In the genomic region with DNA sequence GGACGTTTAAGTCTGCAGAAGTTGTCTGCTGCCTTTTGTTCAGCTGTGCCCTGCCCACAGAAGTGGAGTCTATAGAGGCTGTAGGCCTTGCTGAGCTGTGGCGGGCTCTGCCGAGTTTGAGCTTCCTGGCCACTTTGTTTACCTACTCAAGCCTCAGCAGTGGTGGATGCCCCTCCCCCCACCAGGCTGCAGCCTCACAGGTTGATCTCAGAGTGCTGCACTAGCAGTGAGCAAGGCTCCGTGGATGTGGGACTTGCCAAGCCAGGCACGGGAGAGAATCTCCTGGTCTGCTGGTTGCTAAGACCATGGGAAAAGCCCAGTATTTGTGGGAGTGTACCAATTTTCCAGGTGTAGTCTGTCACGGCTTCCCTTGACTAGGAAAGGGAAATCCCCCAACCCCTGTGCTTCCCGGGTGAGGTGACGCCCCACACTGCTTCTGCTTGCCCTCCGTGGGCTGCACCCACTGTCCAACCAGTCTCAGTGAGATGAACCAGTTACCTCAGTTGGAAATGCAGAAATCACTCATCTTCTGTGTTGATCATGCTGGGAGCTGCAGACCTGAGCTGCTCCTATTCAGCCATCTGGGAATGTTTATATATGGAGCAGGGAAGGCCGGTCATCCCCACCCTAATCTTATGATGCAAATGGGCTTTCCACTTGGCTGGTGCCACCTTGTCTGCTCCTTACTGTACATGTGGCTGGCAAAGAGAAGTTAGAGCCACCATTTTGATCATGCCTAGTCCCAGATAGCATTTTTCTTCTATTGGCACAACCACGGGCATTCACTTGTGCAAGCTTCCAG, we compare ENCODE assay signal across 11 cellular contexts.
DNase-seq lines count a peak whose midpoint lies in the region; ATAC-seq and TF ChIP-seq lines count a peak whose summit lies in the region.
"Had no signal": no experiment of that assay in that cellular context is flagged by ENCODE, and none has a peak within 500 bp of the region (broad histone marks: within the 10 kb centered on the region; RNA-seq: fewer than 3 reads in every experiment).

No MANE protein-coding gene starts in this region.

- peaks cover 23 to 24% of the 10 kb centered on the region in 2 experiments for H3K9me3 Mint-ChIP-seq in H9
- peaks cover 14% of the 10 kb centered on the region for H3K9me3 Mint-ChIP-seq in WTC11
- peaks cover 0 to 9% (median 0%) of the 10 kb centered on the region in 11 donors for H3K9me3 Mint-ChIP-seq in naive thymus-derived CD4-positive, alpha-beta T cell

- no CpG with 5 or more reads among the region's 11 CpGs for WGBS in H9 (ENCODE audit: extremely low coverage, insufficient read length, low lambda C conversion rate)

- no peak overlapping the region for H4K8ac ChIP-seq in H9 (replicated peaks; ENCODE audit: insufficient read length, low read depth, low read length)

- H3K4me3 ChIP-seq in naive thymus-derived CD4-positive, alpha-beta T cell (ENCODE audit: low read length): no peak overlapping the region
- no peak overlapping the region for H3K4me3 ChIP-seq in Karpas-422 (ENCODE audit: low read length)

- H3K27ac ChIP-seq in H9 (ENCODE audit: insufficient read length, low read depth, low read length) (no peak overlapping the region), Karpas-422 (ENCODE audit: low read length) (no peak overlapping the region)
- no peak overlapping the region for H3K27ac ChIP-seq in naive thymus-derived CD4-positive, alpha-beta T cell (ENCODE audit: low read depth, low read length)

- H3K27me3 Mint-ChIP-seq in H9 (ENCODE audit: low read depth) (peaks cover 5% of the 10 kb centered on the region; the same call in 1 of the 2 replicates), WTC11 (ENCODE audit: low read depth) (peaks cover 23% of the 10 kb centered on the region)
- peaks cover 0 to 21% (median 0%) of the 10 kb centered on the region in 5 donors for H3K27me3 Mint-ChIP-seq in naive thymus-derived CD4-positive, alpha-beta T cell

- POLR2A ChIA-PET in WTC11 (lab: Charles Lee): no interaction called here
- POLR2A ChIA-PET in naive thymus-derived CD4-positive, alpha-beta T cell (lab: Charles Lee): no interaction called here

- H4K20me1 ChIP-seq in H9 (ENCODE audit: control insufficient read depth, insufficient read depth, insufficient read length) (no peaks in the 10 kb centered on the region), Karpas-422 (ENCODE audit: insufficient read depth, low read depth, low read length) (no peaks in the 10 kb centered on the region)

- H2AFZ ChIP-seq in H9 (ENCODE audit: low read length) (peak overlapping the region; percentile 18), Karpas-422 (ENCODE audit: low read length) (no peak overlapping the region)

- H2BK120ac ChIP-seq in H9 (ENCODE audit: low read depth, low read length, poor library complexity, severe bottlenecking): no peak overlapping the region

- intact Hi-C loops in naive thymus-derived CD4-positive, alpha-beta T cell (cut with micrococcal nuclease): no loop called here
- intact Hi-C loops in left ventricle myocardium superior (cut with micrococcal nuclease): no loop called here

- DNase-seq in NCI-H187 (lab: John Stamatoyannopoulos, UW) (peak; percentile 19 to 32), NCI-H187 treated with DMSO at 0.1 percent for 48 hours (lab: John Stamatoyannopoulos, UW) (no peak), H9 (peak; percentile 73), WTC11 (ENCODE audit: low spot score) (peak; percentile 62), Karpas-422 (no peak), left ventricle myocardium superior (no peak)
- DNase-seq in naive thymus-derived CD4-positive, alpha-beta T cell: peak in 7 of 9 donors; percentile 18 to 55 (median 41)
- DNase-seq: head of caudate nucleus, NCI-H1092 treated with DMSO at 0.1 percent for 48 hours had no signal

- CTCF ChIA-PET in WTC11 (lab: Charles Lee): interaction anchor here (1.0 to 1.6 kb wide), 4 partner anchors 19 to 191 kb away, joined by 3 to 10 read pairs (median 3); no protein-coding TSS in a partner anchor
- CTCF ChIA-PET in naive thymus-derived CD4-positive, alpha-beta T cell (lab: Charles Lee): no interaction called here

- H3K4me2 ChIP-seq in H9 (ENCODE audit: insufficient read depth, insufficient read length, low read length) (no peak overlapping the region), Karpas-422 (ENCODE audit: low read depth, low read length, poor library complexity, severe bottlenecking) (no peak overlapping the region)

- no peaks in the 10 kb centered on the region for H3K27me3 ChIP-seq in H9 (ENCODE audit: insufficient read depth, low read length)
- H3K27me3 ChIP-seq in naive thymus-derived CD4-positive, alpha-beta T cell (ENCODE audit: control insufficient read depth in 2 of 2, insufficient read depth in 2 of 2, low read length in 2 of 2): no peaks in the 10 kb centered on the region
- no peaks in the 10 kb centered on the region for H3K27me3 ChIP-seq in Karpas-422 (ENCODE audit: low read length)

- no peaks in the 10 kb centered on the region for H3K79me1 ChIP-seq in H9 (ENCODE audit: insufficient read depth, low read depth, low read length, poor library complexity, severe bottlenecking)

- H4K5ac ChIP-seq in H9 (ENCODE audit: insufficient read length, low read depth, low read length): no peak overlapping the region

- H3K27ac Mint-ChIP-seq in H9 (peak overlapping the region in 2 of 3 experiments; percentile 46 to 61; a peak in 4 of 7 replicates), WTC11 (peak overlapping the region; percentile 40)
- peak overlapping the region in 5 of 9 donors; percentile 34 to 45 (median 41) for H3K27ac Mint-ChIP-seq in naive thymus-derived CD4-positive, alpha-beta T cell
- H3K27ac Mint-ChIP-seq: mesothelial cell of epicardium had no signal

- TF ChIP-seq CTCF in H9 (conservative IDR thresholded peaks at IDR 0.05) (no peak), WTC11 (IDR thresholded peaks at IDR 0.05) (no peak)

- no peaks in the 10 kb centered on the region for H3K9me2 ChIP-seq in Karpas-422 (replicated peaks; ENCODE audit: insufficient read depth, low read length)

- H4K91ac ChIP-seq in H9 (ENCODE audit: insufficient read length, low read depth, low read length): no peak overlapping the region

- no peak overlapping the region for H2BK12ac ChIP-seq in H9 (ENCODE audit: insufficient read length, low read depth, low read length)

- H3K79me2 ChIP-seq in H9 (ENCODE audit: insufficient read depth, low read length) (no peaks in the 10 kb centered on the region), Karpas-422 (ENCODE audit: low read length) (no peaks in the 10 kb centered on the region)

- no peaks in the 10 kb centered on the region for H3K23me2 ChIP-seq in H9 (ENCODE audit: insufficient read length, low read depth, low read length, poor library complexity, severe bottlenecking)

- H3K4me1 Mint-ChIP-seq in H9 (peaks cover 30 to 42% of the 10 kb centered on the region in 2 experiments), WTC11 (peaks cover 46% of the 10 kb centered on the region)
- peaks cover 5 to 26% (median 23%) of the 10 kb centered on the region in 7 donors for H3K4me1 Mint-ChIP-seq in naive thymus-derived CD4-positive, alpha-beta T cell

- H3K4me3 Mint-ChIP-seq in H9 (no peak overlapping the region), WTC11 (no peak overlapping the region)
- peak overlapping the region in 5 of 10 donors; percentile 26 to 59 (median 32) for H3K4me3 Mint-ChIP-seq in naive thymus-derived CD4-positive, alpha-beta T cell
- H3K4me3 Mint-ChIP-seq: mesothelial cell of epicardium had no signal

- no peaks in the 10 kb centered on the region for H3K36me3 ChIP-seq in naive thymus-derived CD4-positive, alpha-beta T cell (ENCODE audit: control insufficient read depth in 2 of 3, insufficient read depth in 3 of 3, low read length in 3 of 3)
- H3K36me3 ChIP-seq in Karpas-422 (ENCODE audit: insufficient read depth, low read length): no peaks in the 10 kb centered on the region

- H3K4ac ChIP-seq in H9 (ENCODE audit: low read depth, low read length): no peak overlapping the region

- ATAC-seq in WTC11 (peak; percentile 44), HG03039 (IDR thresholded peaks at IDR 0.05; ENCODE audit: unreplicated experiment) (no peak), left ventricle myocardium superior (no peak)
- ATAC-seq in naive thymus-derived CD4-positive, alpha-beta T cell: no peak

- H3K23ac ChIP-seq in H9 (ENCODE audit: insufficient read length, low read depth, low read length): no peak overlapping the region

- peaks cover 0 to 14% (median 2%) of the 10 kb centered on the region in 3 experiments; a peak in 5 of 7 replicates for H3K36me3 Mint-ChIP-seq in H9 (ENCODE audit: insufficient read depth in 1 of 3, low read depth in 3 of 3)
- no peaks in the 10 kb centered on the region; the same call in 1 of the 2 replicates for H3K36me3 Mint-ChIP-seq in WTC11
- peaks cover 0 to 2% (median 0%) of the 10 kb centered on the region in 5 donors for H3K36me3 Mint-ChIP-seq in naive thymus-derived CD4-positive, alpha-beta T cell

- H3T11ph ChIP-seq in H9 (ENCODE audit: low read length): no peak overlapping the region

- H3K14ac ChIP-seq in H9 (ENCODE audit: insufficient read depth, low read length): 0 out of 2 replicates have a peak overlapping the region, but pooled peaks have one; percentile 63

- peaks cover 7% of the 10 kb centered on the region; the same call in 1 of the 2 replicates for H3K4me1 ChIP-seq in H9 (ENCODE audit: insufficient read depth, low read length)
- peaks cover 0 to 9% of the 10 kb centered on the region in 2 donors for H3K4me1 ChIP-seq in naive thymus-derived CD4-positive, alpha-beta T cell (ENCODE audit: control insufficient read depth in 2 of 2, insufficient read depth in 2 of 2, low read length in 2 of 2)
- peaks cover 32% of the 10 kb centered on the region for H3K4me1 ChIP-seq in Karpas-422 (ENCODE audit: low read length)

- H2AK5ac ChIP-seq in H9 (ENCODE audit: insufficient read length, low read length): no peak overlapping the region

- H2BK5ac ChIP-seq in H9 (ENCODE audit: insufficient read length, low read length): no peak overlapping the region

- no peak overlapping the region for H3K18ac ChIP-seq in H9 (ENCODE audit: insufficient read length, low read depth, low read length)

- H2BK15ac ChIP-seq in H9 (ENCODE audit: low read depth, low read length): no peak overlapping the region

- no peak overlapping the region for H3K56ac ChIP-seq in H9 (ENCODE audit: insufficient read length, low read depth, low read length)

- H3K9ac ChIP-seq in H9 (ENCODE audit: extremely low read depth, insufficient read length, low read length): no peak overlapping the region
- H3K9ac ChIP-seq in Karpas-422 (ENCODE audit: low read length): no peak overlapping the region

- H2BK20ac ChIP-seq in H9 (ENCODE audit: low read depth, low read length, poor library complexity, severe bottlenecking): no peak overlapping the region

- H3K9me3 ChIP-seq in H9 (ENCODE audit: control insufficient read depth, low read depth, low read length) (no peaks in the 10 kb centered on the region), Karpas-422 (ENCODE audit: low read length) (no peaks in the 10 kb centered on the region)
- H3K9me3 ChIP-seq in naive thymus-derived CD4-positive, alpha-beta T cell (ENCODE audit: control insufficient read depth in 2 of 3, low read length in 3 of 3): no peaks in the 10 kb centered on the region

TF ChIP-seq in WTC11, 78 proteins besides CTCF, POLR2A, EP300 and RAD21 (continues in another document):
- no peak for TF ChIP-seq ZNF219 (CRISPR knock-in tag; IDR thresholded peaks at IDR 0.05; ENCODE audit: borderline replicate concordance)
- no peak for TF ChIP-seq CREM (CRISPR knock-in tag; IDR thresholded peaks at IDR 0.05)
- TF ChIP-seq ELF4 (CRISPR knock-in tag; IDR thresholded peaks at IDR 0.05; ENCODE audit: low read depth): no peak
- no peak for TF ChIP-seq NR2C2 (CRISPR knock-in tag; IDR thresholded peaks at IDR 0.05)

Comparison
In these comparisons a context has a peak if more than half of its experiments do, and no peak if none do; other contexts are left out.
1. DNase-seq: peak in NCI-H187 (2 of 2), H9 (single experiment), WTC11 (single experiment) and naive thymus-derived CD4-positive, alpha-beta T cell (7 of 9); none in NCI-H187 treated with DMSO at 0.1 percent for 48 hours (single experiment), Karpas-422 (single experiment) and left ventricle myocardium superior (single experiment).
2. Peak in every context shown above with its lines, with median percentiles within 50 percentile points of each other: H3K27ac Mint-ChIP-seq.